8 cellular contexts compared by ENCODE assay signal in the genomic region with DNA sequence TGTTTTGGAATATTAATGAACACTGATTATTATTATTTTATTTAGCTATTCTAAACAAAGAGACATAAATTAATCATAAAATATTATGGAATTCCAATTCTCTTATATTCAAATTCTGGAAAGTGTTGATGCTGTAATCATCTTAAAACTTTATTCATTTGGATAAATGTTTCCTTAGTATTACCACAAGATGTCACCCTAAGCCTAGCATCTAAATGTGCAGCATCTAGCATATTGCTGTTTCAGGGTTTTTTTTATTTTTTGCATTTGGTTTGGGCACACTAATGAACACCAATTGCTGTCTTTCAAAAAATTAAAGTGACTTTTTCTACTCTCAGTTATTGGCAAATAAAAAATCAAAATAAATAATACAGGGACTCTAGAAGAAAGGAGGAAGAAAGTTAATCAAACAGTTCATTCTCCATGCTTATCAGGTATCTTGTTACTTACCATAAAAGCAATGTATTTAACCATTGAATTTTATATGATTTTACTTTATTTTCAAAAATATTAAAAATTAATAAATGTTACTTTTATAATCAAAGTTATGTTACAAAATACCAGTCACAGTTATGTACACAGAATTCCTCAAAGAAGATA. TPM values are rescaled to one million over a fixed set of nuclear protein-coding genes. Genes with fewer than 3 reads are reported as not detected.
DNase-seq lines count a peak whose midpoint lies in the region; ATAC-seq and TF ChIP-seq lines count a peak whose summit lies in the region.

No MANE protein-coding gene starts in this region.

- TF ChIP-seq CTCF in A673 (conservative IDR thresholded peaks at IDR 0.05; ENCODE audit: low read depth, low read length): peak; percentile 71
- peak; percentile 36 for TF ChIP-seq CTCF in GM12865 (IDR thresholded peaks at IDR 0.05; ENCODE audit: insufficient read depth, low read depth, low read length, missing control alignments)
- TF ChIP-seq CTCF in right lobe of liver (IDR thresholded peaks at IDR 0.05): peak; percentile 56 to 68 (median 66)

- POLR2A ChIA-PET in A673 (lab: Charles Lee; ENCODE audit: low non-redundant PET): interaction anchor here (0.6 kb wide), 1 partner anchor 52 kb away, joined by 3 read pairs; the partner anchor contains the start of gene TMEM126A

- H3K4me1 ChIP-seq in A673 (ENCODE audit: insufficient read depth, low read length, poor library complexity, severe bottlenecking) (no peaks in the 10 kb centered on the region), right lobe of liver (no peaks in the 10 kb centered on the region)

- H3K27me3 ChIP-seq in A673 (replicated peaks; ENCODE audit: insufficient read depth, low read depth, low read length, poor library complexity) (no peaks in the 10 kb centered on the region), right lobe of liver (no peaks in the 10 kb centered on the region)

- intact Hi-C loops in A673 (cut with micrococcal nuclease; ENCODE audit: unreplicated experiment): loop anchor here (2.0 to 10.0 kb wide), 4 partner anchors 67 to 697 kb away; partner anchors contain the start of gene CCDC83
- intact Hi-C loops in right lobe of liver (cut with DNase I): no loop called here

- TF ChIP-seq POLR2A in right lobe of liver (IDR thresholded peaks at IDR 0.05): no peak

- H3K27ac ChIP-seq in A673 (ENCODE audit: low read depth, low read length, poor library complexity, severe bottlenecking): no peak overlapping the region
- no peak overlapping the region for H3K27ac ChIP-seq in right lobe of liver

- peak; percentile 80 for ATAC-seq in HG03342 (IDR thresholded peaks at IDR 0.05; ENCODE audit: unreplicated experiment)
- peak; percentile 74 to 84 (median 78) for ATAC-seq in right lobe of liver
- ATAC-seq in GM18873 (IDR thresholded peaks at IDR 0.05; ENCODE audit: low FRiP score, unreplicated experiment): no peak
- ATAC-seq in HG03045 (IDR thresholded peaks at IDR 0.05; ENCODE audit: unreplicated experiment): no peak

- no peaks in the 10 kb centered on the region for H3K9me3 ChIP-seq in A673 (ENCODE audit: low read depth, low read length, poor library complexity, severe bottlenecking)
- no peaks in the 10 kb centered on the region for H3K9me3 ChIP-seq in right lobe of liver

- no peak overlapping the region for H3K4me3 ChIP-seq in A673 (ENCODE audit: low read depth, low read length, poor library complexity, severe bottlenecking)
- H3K4me3 ChIP-seq in GM12865 (ENCODE audit: low read depth, low read length): no peak overlapping the region
- H3K4me3 ChIP-seq in right lobe of liver: no peak overlapping the region

- DNase-seq in A673 (ENCODE audit: low spot score): peak; percentile 72
- peak; percentile 47 for DNase-seq in GM12865 (ENCODE audit: low read depth)
- peak; percentile 44 for DNase-seq in NCI-H774 (lab: John Stamatoyannopoulos, UW)
- peak; percentile 62 for DNase-seq in cerebellum (ENCODE audit: low spot score)
- DNase-seq in right lobe of liver: no peak

- no TSS peak for BruUV-seq in A673 (replicated peaks; lab: Mats Ljungman, UMichigan)

- H3K36me3 ChIP-seq in A673 (ENCODE audit: insufficient read depth, low read length, poor library complexity, severe bottlenecking) (no peaks in the 10 kb centered on the region), right lobe of liver (no peaks in the 10 kb centered on the region)

- CTCF ChIA-PET in A673 (lab: Charles Lee): no interaction called here

RNA-seq across cellular contexts. Expression of gene DLG2, which starts 31.8 kb away (rescaled TPM):
- total RNA-seq in A673 (2021) (276 and 277 TPM in 2 replicates), cerebellum (165 TPM), right lobe of liver (1 to 10 TPM; 1.2 to 6.4 (median 2.5) TPM)

RNA-seq across cellular contexts. Expression of gene TMEM126B, which starts 33.0 kb away (rescaled TPM):
- total RNA-seq in A673 (2021) (70.4 and 80.5 TPM in 2 replicates), cerebellum (37.7 TPM), right lobe of liver (10 to 100 TPM; 14.3 to 28.5 (median 22.3) TPM)

RNA-seq across cellular contexts. Expression of gene TMEM126A, which starts 52.4 kb away (rescaled TPM):
- total RNA-seq in A673 (2021) (53.8 and 66.0 TPM in 2 replicates), cerebellum (24.0 TPM), right lobe of liver (10 to 100 TPM; 13.4 to 22.9 (median 17.7) TPM)

Comparison
In these comparisons a context has a peak if more than half of its experiments do, and no peak if none do; other contexts are left out.
1. DNase-seq: peak in A673 (single experiment), GM12865 (single experiment), NCI-H774 (single experiment) and cerebellum (single experiment); none in right lobe of liver (0 of 3).
2. ATAC-seq: peak in HG03342 (single experiment) and right lobe of liver (4 of 4); none in GM18873 (single experiment) and HG03045 (single experiment).
3. RNA of gene DLG2, which starts 31.8 kb away (total RNA-seq): 276 to 277 TPM in A673 and 165 TPM in cerebellum (single experiment); 1.2 to 6.4 TPM in right lobe of liver; every median in the first group is over 10 times any median in the second.
4. Peak in every context shown above with its lines, with median percentiles within 50 percentile points of each other: CTCF ChIP-seq.